1 cellular context compared by ENCODE assay signal in the genomic region with DNA sequence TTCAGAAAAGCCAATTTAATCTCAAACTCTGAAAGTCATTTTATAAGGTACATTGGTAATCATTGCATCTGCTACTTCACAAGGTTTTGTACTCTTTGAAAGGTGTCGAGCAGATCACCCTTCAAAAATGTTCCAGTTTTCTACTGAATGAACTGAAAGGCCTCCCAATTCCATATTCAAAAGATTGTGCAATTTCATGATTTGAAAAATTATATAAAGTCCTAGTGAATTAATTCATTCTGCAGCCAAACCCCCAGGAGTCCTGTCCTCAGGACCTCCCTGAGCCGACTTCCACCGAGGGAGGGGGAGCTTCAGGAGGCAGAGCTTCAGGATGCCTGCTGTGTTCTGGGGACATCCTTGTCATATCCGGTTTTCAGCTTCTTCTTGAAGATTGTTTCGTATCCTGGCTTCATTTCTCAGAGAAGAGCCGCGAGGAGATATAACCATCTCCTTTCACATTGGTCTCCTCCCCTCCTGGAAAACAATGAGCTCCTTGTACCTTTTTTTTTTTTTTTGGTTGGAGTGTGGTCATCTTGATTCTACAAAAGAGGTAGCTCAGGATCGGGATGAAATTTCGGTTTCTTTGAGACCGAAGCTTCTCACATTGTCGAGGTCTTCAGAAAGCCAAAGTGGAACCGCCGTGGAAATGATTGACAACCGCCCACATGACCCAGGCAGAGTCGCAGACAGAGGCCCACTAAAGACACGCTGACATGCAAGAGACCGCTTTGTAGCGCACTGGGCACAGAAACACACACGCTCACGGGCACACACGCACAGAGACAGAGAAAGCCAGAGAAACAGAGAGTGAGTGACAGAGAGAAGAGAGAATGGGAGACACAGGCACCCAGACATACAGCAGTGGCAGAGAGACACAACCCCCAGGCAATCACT.
TF ChIP-seq lines count a peak whose summit lies in the region.

No MANE protein-coding gene starts in this region.

TF ChIP-seq in K562, 482 proteins besides CTCF, POLR2A, EP300 and RAD21 (continued from another document):
- peak; percentile 86 for TF ChIP-seq CEBPB (tag; IDR thresholded peaks at IDR 0.05)
